ENCODE assay signal across 13 cellular contexts in the genomic region with DNA sequence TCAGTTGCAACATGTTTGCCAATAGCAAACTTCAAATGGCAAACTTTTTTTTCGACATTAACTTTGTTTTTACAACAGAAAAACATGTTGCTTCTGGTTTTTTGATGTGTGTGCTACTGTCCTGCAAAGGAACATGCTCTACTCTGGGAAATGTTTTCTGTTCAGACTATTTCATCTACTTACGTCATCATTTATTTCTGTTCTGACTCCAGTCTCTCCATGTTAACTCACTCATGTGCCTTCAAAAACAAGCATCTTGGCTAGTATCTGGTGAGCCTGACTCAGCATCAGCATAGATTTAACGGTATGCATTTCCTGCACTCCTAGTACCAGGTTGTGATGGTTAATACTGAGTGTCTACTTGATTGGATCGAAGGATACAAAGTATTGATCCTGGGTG. TPM values are rescaled to one million over a fixed set of nuclear protein-coding genes. Genes with fewer than 3 reads are reported as not detected.
DNase-seq lines count a peak whose midpoint lies in the region; ATAC-seq and TF ChIP-seq lines count a peak whose summit lies in the region.
"Had no signal": no experiment of that assay in that cellular context is flagged by ENCODE, and none has a peak within 500 bp of the region (broad histone marks: within the 10 kb centered on the region; RNA-seq: fewer than 3 reads in every experiment).

No MANE protein-coding gene starts in this region.

- no peak for DNase-seq in activated CD4-positive, alpha-beta T cell treated with anti-CD3 and anti-CD28 coated beads, Interleukin-2, amount 10 ng/mL, durations not matched to agents 7 days and 5 days
- no peak for DNase-seq in activated CD4-positive, alpha-beta T cell treated with anti-CD3 and anti-CD28 coated beads for 4 hours
- DNase-seq in mammary epithelial cell: peak; percentile 62
- peak; percentile 97 for DNase-seq in iris pigment epithelial cell (ENCODE audit: low read depth)
- no peak for DNase-seq in upper lobe of right lung
- DNase-seq in stimulated activated CD4-positive, alpha-beta T cell treated with anti-CD3 and anti-CD28 coated beads, Interleukin-15, amount 100 ng/mL, for 24 hours: no peak
- no peak for DNase-seq in colonic mucosa
- DNase-seq: activated CD4-positive, alpha-beta T cell treated with anti-CD3 and anti-CD28 coated beads, Interleukin-2, amount 10 ng/mL, durations not matched to agents 24 days and 14 days; central memory CD4-positive, alpha-beta T cell; immature natural killer cell; NCI-H1092 treated with DMSO at 0.1 percent for 48 hours; stimulated activated naive CD4-positive, alpha-beta T cell treated with Interleukin-2 at 50 U/mL for 16 hours had no signal

- no peak for TF ChIP-seq CTCF in mammary epithelial cell (conservative IDR thresholded peaks at IDR 0.05 in 1 of 2, IDR thresholded peaks at IDR 0.05 in 1 of 2; ENCODE audit: extremely low read depth in 1 of 2, insufficient read depth in 1 of 2, low read depth in 1 of 2, low read length in 2 of 2)
- no peak for TF ChIP-seq CTCF in upper lobe of right lung (IDR thresholded peaks at IDR 0.05)
- TF ChIP-seq CTCF in colonic mucosa (IDR thresholded peaks at IDR 0.05): no peak

- H3K9me3 ChIP-seq in mammary epithelial cell (replicated peaks; ENCODE audit: insufficient read depth, low read length) (no peaks in the 10 kb centered on the region), upper lobe of right lung (no peaks in the 10 kb centered on the region), colonic mucosa (no peaks in the 10 kb centered on the region)

- peaks cover 49% of the 10 kb centered on the region for H3K36me3 Mint-ChIP-seq in activated CD4-positive, alpha-beta T cell treated with anti-CD3 and anti-CD28 coated beads, Interleukin-2, amount 10 ng/mL, durations not matched to agents 7 days and 5 days (ENCODE audit: low read depth)

- no peaks in the 10 kb centered on the region for H3K27me3 ChIP-seq in mammary epithelial cell (ENCODE audit: insufficient read depth, low read length)
- no peaks in the 10 kb centered on the region for H3K27me3 ChIP-seq in upper lobe of right lung
- no peaks in the 10 kb centered on the region for H3K27me3 ChIP-seq in colonic mucosa

- no peaks in the 10 kb centered on the region for H3K4me1 Mint-ChIP-seq in activated CD4-positive, alpha-beta T cell treated with anti-CD3 and anti-CD28 coated beads, Interleukin-2, amount 10 ng/mL, durations not matched to agents 7 days and 5 days
- H3K4me1 Mint-ChIP-seq: immature natural killer cell had no signal

- peaks cover 3% of the 10 kb centered on the region for H3K9me3 Mint-ChIP-seq in activated CD4-positive, alpha-beta T cell treated with anti-CD3 and anti-CD28 coated beads, Interleukin-2, amount 10 ng/mL, durations not matched to agents 7 days and 5 days
- H3K9me3 Mint-ChIP-seq: immature natural killer cell had no signal

- no peaks in the 10 kb centered on the region for H3K36me3 ChIP-seq in mammary epithelial cell (ENCODE audit: insufficient read depth, low read length)
- H3K36me3 ChIP-seq in upper lobe of right lung: peaks cover 52% of the 10 kb centered on the region
- H3K36me3 ChIP-seq in colonic mucosa: no peaks in the 10 kb centered on the region

- peak overlapping the region; percentile 46 for H3K27ac Mint-ChIP-seq in activated CD4-positive, alpha-beta T cell treated with anti-CD3 and anti-CD28 coated beads, Interleukin-2, amount 10 ng/mL, durations not matched to agents 7 days and 5 days
- H3K27ac Mint-ChIP-seq: activated CD4-positive, alpha-beta T cell treated with anti-CD3 and anti-CD28 coated beads, Interleukin-2, amount 10 ng/mL, durations not matched to agents 24 days and 14 days had no signal

- dilution Hi-C loops in mammary epithelial cell (cut with HindIII; ENCODE audit: low sequenced_read_pairs): no loop called here

- H3K27me3 Mint-ChIP-seq in activated CD4-positive, alpha-beta T cell treated with anti-CD3 and anti-CD28 coated beads, Interleukin-2, amount 10 ng/mL, durations not matched to agents 7 days and 5 days: no peaks in the 10 kb centered on the region
- H3K27me3 Mint-ChIP-seq: activated CD4-positive, alpha-beta T cell treated with anti-CD3 and anti-CD28 coated beads, Interleukin-2, amount 10 ng/mL, durations not matched to agents 24 days and 14 days had no signal

- H3K9ac ChIP-seq in mammary epithelial cell (ENCODE audit: insufficient read depth, low read length): no peak overlapping the region
- no peak overlapping the region for H3K9ac ChIP-seq in colonic mucosa (ENCODE audit: low read depth in 2 of 2, low read length in 2 of 2)

- intact Hi-C loops in mammary epithelial cell (cut with micrococcal nuclease): no loop called here
- intact Hi-C loops in upper lobe of right lung (cut with DNase I): no loop called here
- intact Hi-C loops in colonic mucosa (cut with DNase I): no loop called here

- POLR2A ChIA-PET in activated CD4-positive, alpha-beta T cell treated with anti-CD3 and anti-CD28 coated beads, Interleukin-2, amount 10 ng/mL, durations not matched to agents 7 days and 5 days (lab: Charles Lee): no interaction called here

- H3K4me3 Mint-ChIP-seq in activated CD4-positive, alpha-beta T cell treated with anti-CD3 and anti-CD28 coated beads, Interleukin-2, amount 10 ng/mL, durations not matched to agents 7 days and 5 days: no peak overlapping the region
- H3K4me3 Mint-ChIP-seq: activated CD4-positive, alpha-beta T cell treated with anti-CD3 and anti-CD28 coated beads, Interleukin-2, amount 10 ng/mL, durations not matched to agents 24 days and 14 days; immature natural killer cell had no signal

- H3K4me1 ChIP-seq in mammary epithelial cell (ENCODE audit: insufficient read depth, low read length) (peaks cover 9% of the 10 kb centered on the region), upper lobe of right lung (peaks cover 3% of the 10 kb centered on the region), colonic mucosa (no peaks in the 10 kb centered on the region)

- CTCF ChIA-PET in activated CD4-positive, alpha-beta T cell treated with anti-CD3 and anti-CD28 coated beads, Interleukin-2, amount 10 ng/mL, durations not matched to agents 7 days and 5 days (lab: Charles Lee): interaction anchor here (0.6 to 2.8 kb wide), 2 partner anchors 49 to 206 kb away, joined by 3 to 12 read pairs; a partner anchor contains a TSS
- CTCF ChIA-PET in mammary epithelial cell (lab: Charles Lee; ENCODE audit: low non-redundant PET): no interaction called here

- no peaks in the 10 kb centered on the region for H4K20me1 ChIP-seq in mammary epithelial cell (ENCODE audit: insufficient read depth, low read length)

- BruUV-seq in mammary epithelial cell (replicated peaks; lab: Mats Ljungman, UMichigan): no TSS peak

- H3K4me2 ChIP-seq in mammary epithelial cell (ENCODE audit: insufficient read depth, low read depth, low read length): no peak overlapping the region

- no peak overlapping the region for H2AFZ ChIP-seq in mammary epithelial cell (ENCODE audit: low read depth, low read length)

- 39% methylated on average over 4 of the region's 4 CpGs for WGBS in mammary epithelial cell (ENCODE audit: low coverage, missing lambda C conversion rate)

- in situ Hi-C loops in mammary epithelial cell (cut with MboI; ENCODE audit: low sequenced_read_pairs in 2 of 2): loop anchor here in 1 of 2 donors (10.0 kb wide), 1 partner anchor 209 kb away; a partner anchor contains a TSS

- H3K27ac ChIP-seq in mammary epithelial cell (ENCODE audit: insufficient read depth, low read depth, low read length): no peak overlapping the region
- peak overlapping the region; percentile 40 for H3K27ac ChIP-seq in upper lobe of right lung
- no peak overlapping the region for H3K27ac ChIP-seq in colonic mucosa

- H3K79me2 ChIP-seq in mammary epithelial cell (ENCODE audit: insufficient read depth, low read length): no peaks in the 10 kb centered on the region

- H3K4me3 ChIP-seq in mammary epithelial cell (replicated peaks in 1 of 3; ENCODE audit: insufficient read depth in 1 of 3, low read depth in 2 of 3, low read length in 3 of 3) (no peak overlapping the region), upper lobe of right lung (no peak overlapping the region), colonic mucosa (no peak overlapping the region)

- ATAC-seq in upper lobe of right lung (no peak), HG02678 (IDR thresholded peaks at IDR 0.05; ENCODE audit: unreplicated experiment) (no peak)

RNA-seq across cellular contexts. Expression of a gene that starts 36.1 kb away (rescaled TPM):
- 1 to 10 TPM; 2.1 to 2.3 TPM for total RNA-seq in activated CD4-positive, alpha-beta T cell treated with anti-CD3 and anti-CD28 coated beads, Interleukin-2, amount 10 ng/mL, durations not matched to agents 7 days and 5 days
- total RNA-seq in mammary epithelial cell (10 to 100 TPM; 38.2 to 39.0 TPM), upper lobe of right lung (23.2 TPM), colonic mucosa (10 to 100 TPM; 69.4 to 74.3 TPM)
- 10.6 TPM for polyA plus RNA-seq in mammary epithelial cell
- polyA minus RNA-seq in mammary epithelial cell: 15.2 TPM

Comparison
In these comparisons a context has a peak if more than half of its experiments do, and no peak if none do; other contexts are left out.
1. DNase-seq: peak in mammary epithelial cell (single experiment) and iris pigment epithelial cell (single experiment); none in activated CD4-positive, alpha-beta T cell treated with anti-CD3 and anti-CD28 coated beads, Interleukin-2, amount 10 ng/mL, durations not matched to agents 7 days and 5 days (single experiment), activated CD4-positive, alpha-beta T cell treated with anti-CD3 and anti-CD28 coated beads for 4 hours (0 of 2), upper lobe of right lung (single experiment), stimulated activated CD4-positive, alpha-beta T cell treated with anti-CD3 and anti-CD28 coated beads, Interleukin-15, amount 100 ng/mL, for 24 hours (single experiment) and colonic mucosa (single experiment).